In the genomic region with DNA sequence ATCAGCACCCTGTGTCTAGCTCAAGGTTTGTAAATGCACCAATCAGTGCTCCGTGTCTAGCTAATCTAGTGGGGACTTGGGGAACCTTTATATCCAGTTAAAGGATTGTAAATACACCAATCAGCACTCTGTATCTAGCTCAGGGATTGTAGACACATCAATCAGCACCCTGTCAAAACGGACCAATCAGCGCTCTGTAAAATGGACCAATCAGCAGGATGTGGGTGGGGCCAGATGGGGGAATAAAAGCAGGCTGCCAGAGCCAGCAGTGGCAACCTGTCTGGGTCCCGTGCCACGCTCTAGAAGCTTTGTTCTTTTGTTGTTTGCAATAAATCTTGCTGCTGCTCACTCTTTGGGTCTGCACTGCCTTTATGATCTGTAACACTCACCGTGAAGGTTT, we compare ENCODE assay signal across 8 cellular contexts. TPM values are rescaled to one million over a fixed set of nuclear protein-coding genes. Genes with fewer than 3 reads are reported as not detected.
DNase-seq lines count a peak whose midpoint lies in the region; ATAC-seq and TF ChIP-seq lines count a peak whose summit lies in the region.
"Not testable (repeated sequence)": the region's sequence is repeated elsewhere in the genome, so short reads cannot be mapped to it uniquely, and the experiment has no call there.

No MANE protein-coding gene starts in this region.

- intact Hi-C loops in A673 (cut with micrococcal nuclease; ENCODE audit: unreplicated experiment), result not testable (repeated sequence)

- not testable (repeated sequence) for H3K9ac ChIP-seq in neural progenitor cell

- H2AFZ ChIP-seq in neural progenitor cell (replicated peaks), result not testable (repeated sequence)

- not testable (repeated sequence) for H3K9me3 Mint-ChIP-seq in T-helper 2 cell treated with Interferon-gamma antibody and Interleukin-4, amounts not matched to agents 5 μg/mL and 100 μg/mL, for 36 hours; activated CD8-positive, alpha-beta T cell treated with anti-CD3 and anti-CD28 coated beads, Interleukin-2, amount 10 ng/mL, durations not matched to agents 7 days and 5 days (ENCODE audit: insufficient read depth); activated naive CD8-positive, alpha-beta T cell (ENCODE audit: low read depth); neural progenitor cell; stimulated activated naive CD8-positive, alpha-beta T cell treated with anti-CD3 and anti-CD28 coated beads, Interleukin-15, Interleukin-2, amounts not matched to agents 100 ng/mL and 50 ng/mL, for 24 hours

- H3K4me3 Mint-ChIP-seq in T-helper 2 cell treated with Interferon-gamma antibody and Interleukin-4, amounts not matched to agents 5 μg/mL and 100 μg/mL, for 36 hours, result peak overlapping the region; percentile 57
- peak overlapping the region; percentile 45 for H3K4me3 Mint-ChIP-seq in activated CD8-positive, alpha-beta T cell treated with anti-CD3 and anti-CD28 coated beads, Interleukin-2, amount 10 ng/mL, durations not matched to agents 7 days and 5 days
- H3K4me3 Mint-ChIP-seq in activated naive CD8-positive, alpha-beta T cell, result peak overlapping the region; percentile 58
- H3K4me3 Mint-ChIP-seq in neural progenitor cell, result peak overlapping the region; percentile 64
- H3K4me3 Mint-ChIP-seq in stimulated activated naive CD8-positive, alpha-beta T cell treated with anti-CD3 and anti-CD28 coated beads, Interleukin-15, Interleukin-2, amounts not matched to agents 100 ng/mL and 50 ng/mL, for 24 hours, result peak overlapping the region; percentile 23

- not testable (repeated sequence) for H3K27me3 Mint-ChIP-seq in T-helper 2 cell treated with Interferon-gamma antibody and Interleukin-4, amounts not matched to agents 5 μg/mL and 100 μg/mL, for 36 hours (ENCODE audit: low read depth); activated CD8-positive, alpha-beta T cell treated with anti-CD3 and anti-CD28 coated beads, Interleukin-2, amount 10 ng/mL, durations not matched to agents 7 days and 5 days (ENCODE audit: low read depth); activated naive CD8-positive, alpha-beta T cell; neural progenitor cell (ENCODE audit: insufficient read depth, low read depth); stimulated activated naive CD8-positive, alpha-beta T cell treated with anti-CD3 and anti-CD28 coated beads, Interleukin-15, Interleukin-2, amounts not matched to agents 100 ng/mL and 50 ng/mL, for 24 hours

- H3F3A ChIP-seq in neural progenitor cell (ENCODE audit: low read depth), result peaks cover 15% of the 10 kb centered on the region

- peaks cover 26% of the 10 kb centered on the region for H3K4me1 Mint-ChIP-seq in T-helper 2 cell treated with Interferon-gamma antibody and Interleukin-4, amounts not matched to agents 5 μg/mL and 100 μg/mL, for 36 hours (ENCODE audit: low read depth)
- peaks cover 28% of the 10 kb centered on the region for H3K4me1 Mint-ChIP-seq in activated CD8-positive, alpha-beta T cell treated with anti-CD3 and anti-CD28 coated beads, Interleukin-2, amount 10 ng/mL, durations not matched to agents 7 days and 5 days (ENCODE audit: low read depth)
- peaks cover 41% of the 10 kb centered on the region for H3K4me1 Mint-ChIP-seq in activated naive CD8-positive, alpha-beta T cell (ENCODE audit: low read depth)
- H3K4me1 Mint-ChIP-seq in neural progenitor cell, result peaks cover 25% of the 10 kb centered on the region
- peaks cover 37% of the 10 kb centered on the region for H3K4me1 Mint-ChIP-seq in stimulated activated naive CD8-positive, alpha-beta T cell treated with anti-CD3 and anti-CD28 coated beads, Interleukin-15, Interleukin-2, amounts not matched to agents 100 ng/mL and 50 ng/mL, for 24 hours (ENCODE audit: low read depth)

- H3K9me3 ChIP-seq in A673 (ENCODE audit: low read depth, low read length, poor library complexity, severe bottlenecking); HEK293 (ENCODE audit: control insufficient read depth, insufficient read depth, low read depth, low read length); neural progenitor cell (ENCODE audit: low read depth): not testable (repeated sequence)

- not testable (repeated sequence) for H3K27ac ChIP-seq in A673 (ENCODE audit: low read depth, low read length, poor library complexity, severe bottlenecking); HEK293 (ENCODE audit: extremely low read depth, low read depth, low read length); neural progenitor cell

- not testable (repeated sequence) for H3K79me2 ChIP-seq in neural progenitor cell (ENCODE audit: low read depth)

- H3K4me2 ChIP-seq in neural progenitor cell, result not testable (repeated sequence)

- CTCF ChIA-PET in A673 (lab: Charles Lee); HEK293 (lab: Yijun Ruan, JAX): not testable (repeated sequence)
- CTCF ChIA-PET in activated CD8-positive, alpha-beta T cell treated with anti-CD3 and anti-CD28 coated beads, Interleukin-2, amount 10 ng/mL, durations not matched to agents 7 days and 5 days (lab: Charles Lee), result interaction anchor here (1.3 kb wide), 1 partner anchor 101 kb away, joined by 4 read pairs; no protein-coding TSS in a partner anchor

- H3K36me3 ChIP-seq in A673 (ENCODE audit: insufficient read depth, low read length, poor library complexity, severe bottlenecking); HEK293 (ENCODE audit: control insufficient read depth in 2 of 2, insufficient read depth in 1 of 2, low read length in 2 of 2); neural progenitor cell: not testable (repeated sequence)

- not testable (repeated sequence) for H4K20me1 ChIP-seq in neural progenitor cell (ENCODE audit: low read depth)

- peaks cover 25% of the 10 kb centered on the region for H3K4me1 ChIP-seq in A673 (ENCODE audit: insufficient read depth, low read length, poor library complexity, severe bottlenecking)
- H3K4me1 ChIP-seq in HEK293 (ENCODE audit: control insufficient read depth, insufficient read depth, low read length), result not testable (repeated sequence)
- peaks cover 26% of the 10 kb centered on the region for H3K4me1 ChIP-seq in neural progenitor cell

- BruUV-seq in A673 (replicated peaks; lab: Mats Ljungman, UMichigan), result not testable (repeated sequence)

- not testable (repeated sequence) for H3K4me3 ChIP-seq in A673 (ENCODE audit: low read depth, low read length, poor library complexity, severe bottlenecking); HEK293 (ENCODE audit: low read depth, low read length); neural progenitor cell

- H3K36me3 Mint-ChIP-seq in T-helper 2 cell treated with Interferon-gamma antibody and Interleukin-4, amounts not matched to agents 5 μg/mL and 100 μg/mL, for 36 hours (ENCODE audit: low read depth), result peaks cover 30% of the 10 kb centered on the region
- H3K36me3 Mint-ChIP-seq in activated CD8-positive, alpha-beta T cell treated with anti-CD3 and anti-CD28 coated beads, Interleukin-2, amount 10 ng/mL, durations not matched to agents 7 days and 5 days (ENCODE audit: low read depth), result peaks cover 35% of the 10 kb centered on the region
- peaks cover 12% of the 10 kb centered on the region for H3K36me3 Mint-ChIP-seq in activated naive CD8-positive, alpha-beta T cell
- peaks cover 14% of the 10 kb centered on the region for H3K36me3 Mint-ChIP-seq in neural progenitor cell
- H3K36me3 Mint-ChIP-seq in stimulated activated naive CD8-positive, alpha-beta T cell treated with anti-CD3 and anti-CD28 coated beads, Interleukin-15, Interleukin-2, amounts not matched to agents 100 ng/mL and 50 ng/mL, for 24 hours (ENCODE audit: low read depth), result peaks cover 17% of the 10 kb centered on the region

- TF ChIP-seq CTCF in A673 (conservative IDR thresholded peaks at IDR 0.05; ENCODE audit: low read depth, low read length); HEK293 (tag by site-specific recombination; IDR thresholded peaks at IDR 0.05); neural progenitor cell (IDR thresholded peaks at IDR 0.05): not testable (repeated sequence)

- peak; percentile 17 for DNase-seq in A673 (ENCODE audit: low spot score)
- DNase-seq in T-helper 2 cell treated with Interferon-gamma antibody and Interleukin-4, amounts not matched to agents 5 μg/mL and 100 μg/mL, for 36 hours (ENCODE audit: low spot score); activated CD8-positive, alpha-beta T cell treated with anti-CD3 and anti-CD28 coated beads, Interleukin-2, amount 10 ng/mL, durations not matched to agents 7 days and 5 days; neural progenitor cell (ENCODE audit: low spot score): not testable (repeated sequence)
- DNase-seq in islet precursor cell, result peak; percentile 57

- H3K27ac Mint-ChIP-seq in T-helper 2 cell treated with Interferon-gamma antibody and Interleukin-4, amounts not matched to agents 5 μg/mL and 100 μg/mL, for 36 hours, result peak overlapping the region; percentile 63
- peak overlapping the region; percentile 16 for H3K27ac Mint-ChIP-seq in activated CD8-positive, alpha-beta T cell treated with anti-CD3 and anti-CD28 coated beads, Interleukin-2, amount 10 ng/mL, durations not matched to agents 7 days and 5 days
- peak overlapping the region; percentile 0 for H3K27ac Mint-ChIP-seq in activated naive CD8-positive, alpha-beta T cell
- not testable (repeated sequence) for H3K27ac Mint-ChIP-seq in neural progenitor cell; stimulated activated naive CD8-positive, alpha-beta T cell treated with anti-CD3 and anti-CD28 coated beads, Interleukin-15, Interleukin-2, amounts not matched to agents 100 ng/mL and 50 ng/mL, for 24 hours

- H3K27me3 ChIP-seq in A673 (replicated peaks; ENCODE audit: insufficient read depth, low read depth, low read length, poor library complexity); neural progenitor cell: not testable (repeated sequence)

- POLR2A ChIA-PET in A673 (lab: Charles Lee; ENCODE audit: low non-redundant PET); HEK293 (lab: Yijun Ruan, JAX): not testable (repeated sequence)
- POLR2A ChIA-PET in activated CD8-positive, alpha-beta T cell treated with anti-CD3 and anti-CD28 coated beads, Interleukin-2, amount 10 ng/mL, durations not matched to agents 7 days and 5 days (lab: Charles Lee), result interaction anchor here (2.5 kb wide), 1 partner anchor 144 kb away, joined by 26 read pairs; the partner anchor contains the start of gene CASP6

- not testable (repeated sequence) for ATAC-seq in activated CD8-positive, alpha-beta T cell treated with anti-CD3 and anti-CD28 coated beads, Interleukin-2, amount 10 ng/mL, durations not matched to agents 7 days and 5 days

RNA-seq across cellular contexts. Expression of gene MCUB, which starts 2.0 kb away (rescaled TPM):
- total RNA-seq in A673 (2021), result 30.0 and 35.8 TPM in 2 replicates
- 100 to 1,000 TPM; 104 to 109 TPM for total RNA-seq in activated CD8-positive, alpha-beta T cell treated with anti-CD3 and anti-CD28 coated beads, Interleukin-2, amount 10 ng/mL, durations not matched to agents 7 days and 5 days
- total RNA-seq in neural progenitor cell (ENCODE audit: low replicate concordance), result 30.5 and 44.9 TPM in 2 replicates
